Comparison of ENCODE assay signal across 19 cellular contexts in genomic region chr7:151495360-151495759, GRCh38. TPM values are rescaled to one million over a fixed set of nuclear protein-coding genes. Genes with fewer than 3 reads are reported as not detected.
A peak's percentile ranks its signal among the peaks of the same experiment; 100 is the strongest.
DNase-seq lines count a peak whose midpoint lies in the region; ATAC-seq, FAIRE-seq and TF ChIP-seq lines count a peak whose summit lies in the region.
"Had no signal": no experiment of that assay in that cellular context is flagged by ENCODE, and none has a peak within 500 bp of the region (broad histone marks: within the 10 kb centered on the region; RNA-seq: fewer than 3 reads in every experiment).

No MANE protein-coding gene starts in this region.

- H3K9me2 ChIP-seq in GM23338 (ENCODE audit: insufficient read depth) (no peaks in the 10 kb centered on the region), PC-9 (ENCODE audit: insufficient read depth) (no peaks in the 10 kb centered on the region)

- H4K20me1 ChIP-seq in GM23338 (replicated peaks; ENCODE audit: insufficient read depth) = peaks cover 75% of the 10 kb centered on the region
- peaks cover 66% of the 10 kb centered on the region for H4K20me1 ChIP-seq in PC-9 (ENCODE audit: insufficient read depth)
- peaks cover 9% of the 10 kb centered on the region for H4K20me1 ChIP-seq in mammary epithelial cell (ENCODE audit: insufficient read depth, low read length)

- WGBS in right lobe of liver (ENCODE audit: insufficient coverage, low coverage, low lambda C conversion rate, missing lambda C conversion rate) = 35% methylated on average over 2 of the region's 2 CpGs
- 82% methylated on average over 2 of the region's 2 CpGs for WGBS in mammary epithelial cell (ENCODE audit: low coverage, missing lambda C conversion rate)

- H3K9me3 Mint-ChIP-seq in GM23338 = no peaks in the 10 kb centered on the region
- H3K9me3 Mint-ChIP-seq: H9 had no signal

- H3K4me1 ChIP-seq in GM23338 (ENCODE audit: insufficient read depth) (peaks cover 57% of the 10 kb centered on the region), PC-9 (replicated peaks; ENCODE audit: insufficient read depth) (peaks cover 64% of the 10 kb centered on the region), right lobe of liver (peaks cover 0 to 44% (median 15%) of the 10 kb centered on the region in 4 donors), mammary epithelial cell (ENCODE audit: insufficient read depth, low read length) (peaks cover 23% of the 10 kb centered on the region)

- no peak for ATAC-seq in GM23338
- peak in 3 of 4 donors; percentile 26 to 46 (median 28) for ATAC-seq in right lobe of liver
- no peak for ATAC-seq in HG03039 (IDR thresholded peaks at IDR 0.05; ENCODE audit: unreplicated experiment)
- ATAC-seq in HG02938 (IDR thresholded peaks at IDR 0.05; ENCODE audit: unreplicated experiment) = no peak

- peaks cover 3% of the 10 kb centered on the region for H3K27me3 Mint-ChIP-seq in GM23338 (ENCODE audit: insufficient read depth, low read depth, poor library complexity)

- CTCF ChIA-PET in PC-9 (lab: Charles Lee) (no interaction called here), mammary epithelial cell (lab: Charles Lee; ENCODE audit: low non-redundant PET) (interaction anchor here (0.6 kb wide), 1 partner anchor 287 kb away, joined by 3 read pairs; no protein-coding TSS in a partner anchor)

- intact Hi-C loops in PC-9 (cut with micrococcal nuclease; ENCODE audit: unreplicated experiment) (no loop called here), right lobe of liver (cut with DNase I) (no loop called here), mammary epithelial cell (cut with micrococcal nuclease) (no loop called here)

- TF ChIP-seq CTCF in GM23338 (conservative IDR thresholded peaks at IDR 0.05; ENCODE audit: low read depth in 2 of 2) (no peak), PC-9 (conservative IDR thresholded peaks at IDR 0.05) (no peak), bronchial epithelial cell (IDR thresholded peaks at IDR 0.05; ENCODE audit: insufficient read depth, low read length, severe bottlenecking) (no peak), right lobe of liver (IDR thresholded peaks at IDR 0.05) (no peak), mammary epithelial cell (conservative IDR thresholded peaks at IDR 0.05 in 1 of 2, IDR thresholded peaks at IDR 0.05 in 1 of 2; ENCODE audit: extremely low read depth in 1 of 2, insufficient read depth in 1 of 2, low read depth in 1 of 2, low read length in 2 of 2) (no peak)

- TF ChIP-seq POLR2A in right lobe of liver (IDR thresholded peaks at IDR 0.05) = no peak

- H3K27ac ChIP-seq in GM23338 (ENCODE audit: low read depth) (0 out of 2 replicates have a peak overlapping the region, but pooled peaks have one; percentile 7), PC-9 (peak overlapping the region; percentile 86), right lobe of liver (peak overlapping the region; percentile 72 to 76 (median 75)), mammary epithelial cell (ENCODE audit: insufficient read depth, low read depth, low read length) (no peak overlapping the region)
- H3K27ac ChIP-seq: SJSA1 had no signal

- POLR2A ChIA-PET in PC-9 (lab: Charles Lee; ENCODE audit: unreplicated experiment) = no interaction called here

- peaks cover 66% of the 10 kb centered on the region for H3K4me1 Mint-ChIP-seq in GM23338

- H3F3A ChIP-seq in GM23338 (replicated peaks; ENCODE audit: low read depth) = no peaks in the 10 kb centered on the region; the same call in 1 of the 2 replicates
- peaks cover 70% of the 10 kb centered on the region for H3F3A ChIP-seq in PC-9 (ENCODE audit: insufficient read depth, low read depth)

- H3K79me2 ChIP-seq in GM23338 (replicated peaks; ENCODE audit: insufficient read depth) (peaks cover 100% of the 10 kb centered on the region), PC-9 (ENCODE audit: low read depth) (peaks cover 99% of the 10 kb centered on the region), mammary epithelial cell (ENCODE audit: insufficient read depth, low read length) (peaks cover 100% of the 10 kb centered on the region)

- H3K4me3 Mint-ChIP-seq in GM23338 = no peak overlapping the region
- H3K4me3 Mint-ChIP-seq: CD14-positive monocyte had no signal

- FAIRE-seq in bronchial epithelial cell (lab: Jason Lieb, UNC) = no peak

- no peak overlapping the region for H3K27ac Mint-ChIP-seq in GM23338

- H3K9me3 ChIP-seq in PC-9 (ENCODE audit: insufficient read depth, low read depth) (no peaks in the 10 kb centered on the region), right lobe of liver (no peaks in the 10 kb centered on the region), mammary epithelial cell (replicated peaks; ENCODE audit: insufficient read depth, low read length) (no peaks in the 10 kb centered on the region)
- H3K9me3 ChIP-seq: SJSA1 had no signal

- peaks cover 15% of the 10 kb centered on the region for H3K36me3 Mint-ChIP-seq in GM23338 (ENCODE audit: low read depth)

- H3K4me2 ChIP-seq in GM23338 (peak overlapping the region; percentile 47; the same call in 1 of the 2 replicates), PC-9 (peak overlapping the region; percentile 57), mammary epithelial cell (ENCODE audit: insufficient read depth, low read depth, low read length) (no peak overlapping the region)

- H2AFZ ChIP-seq in GM23338 = no peak overlapping the region
- H2AFZ ChIP-seq in PC-9 = no peak overlapping the region
- no peak overlapping the region for H2AFZ ChIP-seq in mammary epithelial cell (ENCODE audit: low read depth, low read length)

- BruUV-seq in PC-9 (replicated peaks; lab: Mats Ljungman, UMichigan) (no TSS peak), mammary epithelial cell (replicated peaks; lab: Mats Ljungman, UMichigan) (no TSS peak)

- DNase-seq in GM23338 (ENCODE audit: low spot score) = no peak
- DNase-seq in PC-9 = no peak
- peak; percentile 30 for DNase-seq in bronchial epithelial cell (ENCODE audit: low read depth)
- DNase-seq in right lobe of liver = no peak
- no peak for DNase-seq in mammary epithelial cell
- DNase-seq: AML-193, DND-41, H9, KBM-7, NCI-H187 treated with DMSO at 0.1 percent for 48 hours, NCI-H2227 treated with DMSO at 0.1 percent for 48 hours, NCI-H510A treated with DMSO at 0.1 percent for 48 hours, NCI-H774, SW 1271 had no signal

- H3K36me3 ChIP-seq in GM23338 (ENCODE audit: insufficient read depth) = no peaks in the 10 kb centered on the region
- H3K36me3 ChIP-seq in PC-9 (ENCODE audit: low read depth) = peaks cover 8% of the 10 kb centered on the region
- peaks cover 3% of the 10 kb centered on the region for H3K36me3 ChIP-seq in bronchial epithelial cell (ENCODE audit: control insufficient read depth, insufficient read depth, low read length)
- no peaks in the 10 kb centered on the region for H3K36me3 ChIP-seq in right lobe of liver
- no peaks in the 10 kb centered on the region for H3K36me3 ChIP-seq in mammary epithelial cell (ENCODE audit: insufficient read depth, low read length)

- no peak overlapping the region for H3K9ac ChIP-seq in mammary epithelial cell (ENCODE audit: insufficient read depth, low read length)

- in situ Hi-C loops in mammary epithelial cell (cut with MboI; ENCODE audit: low sequenced_read_pairs in 2 of 2) = no loop called here

- H3K27me3 ChIP-seq in GM23338 (ENCODE audit: insufficient read depth) = no peaks in the 10 kb centered on the region
- no peaks in the 10 kb centered on the region for H3K27me3 ChIP-seq in PC-9 (ENCODE audit: insufficient read depth, low read depth)
- H3K27me3 ChIP-seq in bronchial epithelial cell (ENCODE audit: control insufficient read depth, insufficient read depth, low read length) = no peaks in the 10 kb centered on the region
- no peaks in the 10 kb centered on the region for H3K27me3 ChIP-seq in right lobe of liver
- no peaks in the 10 kb centered on the region for H3K27me3 ChIP-seq in mammary epithelial cell (ENCODE audit: insufficient read depth, low read length)
- H3K27me3 ChIP-seq: SJSA1 had no signal

- H3K4me3 ChIP-seq in GM23338 (no peak overlapping the region), PC-9 (no peak overlapping the region), bronchial epithelial cell (ENCODE audit: low read depth, low read length) (no peak overlapping the region), right lobe of liver (no peak overlapping the region), mammary epithelial cell (replicated peaks in 1 of 3; ENCODE audit: insufficient read depth in 1 of 3, low read depth in 2 of 3, low read length in 3 of 3) (no peak overlapping the region)
- H3K4me3 ChIP-seq: SJSA1 had no signal

- dilution Hi-C loops in mammary epithelial cell (cut with HindIII; ENCODE audit: low sequenced_read_pairs) = no loop called here

TF ChIP-seq in GM23338, 12 proteins besides CTCF, POLR2A, EP300 and RAD21:
- no peak for TF ChIP-seq ZNF331 (CRISPR knock-in tag; IDR thresholded peaks at IDR 0.05; ENCODE audit: low read depth)
- no peak for TF ChIP-seq EZH2 (IDR thresholded peaks at IDR 0.05; ENCODE audit: low read depth, unreplicated experiment)
TF ChIP-seq in GM23338: peak in this region for 0.

RNA-seq across cellular contexts. Expression of gene RHEB, which starts 24.3 kb away (rescaled TPM):
- 94.0 and 101 TPM in 2 replicates for total RNA-seq in GM23338 (2014; rRNA removed; shearing (Covaris generic))
- polyA plus RNA-seq in GM23338 (2016; fragmentation: Nextera tagmentation; extraction: Ambion mirVana) = 209 and 239 TPM in 2 replicates
- total RNA-seq in PC-9 (2021) = 201 and 202 TPM in 2 replicates
- total RNA-seq in bronchial epithelial cell = 68.0 and 68.7 TPM in 2 replicates
- total RNA-seq in right lobe of liver = 10 to 100 TPM; 33.4 to 55.3 (median 49.7) TPM
- total RNA-seq in mammary epithelial cell = 100 to 1,000 TPM in 1 of 2 donors, 10 to 100 TPM in 1; 57.3 to 105 TPM
- 56.0 TPM for polyA plus RNA-seq in mammary epithelial cell
- 93.7 TPM for polyA minus RNA-seq in mammary epithelial cell

RNA-seq across cellular contexts. Expression of gene CRYGN, which starts 55.4 kb away (rescaled TPM):
- total RNA-seq in GM23338 (2014; rRNA removed; shearing (Covaris generic)) = 0.59 and 1.1 TPM in 2 replicates
- polyA plus RNA-seq in GM23338 (2016; fragmentation: Nextera tagmentation; extraction: Ambion mirVana) = 1.4 and 1.5 TPM in 2 replicates
- 1.0 and 1.2 TPM in 2 replicates for total RNA-seq in PC-9 (2021)
- total RNA-seq in bronchial epithelial cell = not detected in 2 replicates
- not detected for total RNA-seq in right lobe of liver
- total RNA-seq in mammary epithelial cell = not detected
- polyA plus RNA-seq in mammary epithelial cell = not detected
- not detected for polyA minus RNA-seq in mammary epithelial cell
- total RNA-seq: G401, SJSA1 had no signal
- polyA plus RNA-seq: CD14-positive monocyte had no signal

Comparison
In these comparisons a context has a peak if more than half of its experiments do, and no peak if none do; other contexts are left out.
1. ATAC-seq: peak in right lobe of liver (3 of 4); none in GM23338 (single experiment), HG03039 (single experiment) and HG02938 (single experiment).